Comparison of ENCODE assay signal across 20 cellular contexts in the genomic region with DNA sequence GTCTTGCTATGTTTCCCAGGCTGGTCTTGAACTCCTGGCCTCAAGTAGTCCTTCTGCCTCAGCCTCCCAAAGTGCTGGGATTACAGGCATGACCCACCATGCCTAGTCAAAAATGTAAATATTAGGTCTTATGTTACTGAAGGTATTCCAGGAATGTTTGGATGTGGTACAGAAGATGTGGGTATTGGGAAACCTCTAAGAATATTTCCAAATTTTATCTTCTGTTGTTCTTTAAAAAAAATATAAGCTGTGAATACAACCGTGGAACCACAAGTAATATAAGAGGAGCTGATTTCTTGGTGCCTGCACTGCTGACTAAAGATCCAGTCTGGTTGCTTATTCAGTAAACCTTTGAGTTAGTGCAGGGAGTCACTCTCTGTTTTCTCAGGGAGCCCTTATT.
"Had no signal": no experiment of that assay in that cellular context is flagged by ENCODE, and none has a peak within 500 bp of the region (broad histone marks: within the 10 kb centered on the region; RNA-seq: fewer than 3 reads in every experiment).

No MANE protein-coding gene starts in this region.

- H3K27me3 ChIP-seq: heart right ventricle, right lobe of liver had no signal

- ATAC-seq: activated CD4-positive, CD25-positive, alpha-beta regulatory T cell treated with anti-CD3 and anti-CD28 coated beads, Interleukin-2, amount 50 U/mL, for 24 hours; activated CD8-positive, alpha-beta memory T cell treated with anti-CD3 and anti-CD28 coated beads, Interleukin-2, amount 10 ng/mL, durations not matched to agents 7 days and 5 days; activated T-cell treated with anti-CD3 and anti-CD28 coated beads, Interleukin-2, amount 50 U/mL, for 4 hours; heart right ventricle; right lobe of liver; stimulated activated naive B cell treated with anti-CD40 and anti-IgM and Interleukin-4, amounts not matched to agents 10 μg/mL and 1 μg/mL and 100 μg/mL, for 72 hours had no signal

- H3K27ac ChIP-seq: coronary artery, prostate gland, right lobe of liver had no signal

- DNase-seq: activated CD8-positive, alpha-beta memory T cell treated with anti-CD3 and anti-CD28 coated beads, Interleukin-2, amount 10 ng/mL, durations not matched to agents 7 days and 5 days; activated gamma-delta T cell treated with Interleukin-2 at 50 U/mL for 16 hours; activated naive CD8-positive, alpha-beta T cell treated with anti-CD3 and anti-CD28 coated beads for 36 hours; activated T-cell treated with anti-CD3 and anti-CD28 coated beads, Interleukin-2, amount 50 U/mL, for 4 hours; anterior cingulate cortex; caudate nucleus; effector memory CD4-positive, alpha-beta T cell; heart right ventricle; mesendoderm; occipital lobe; right lobe of liver; stimulated activated CD4-positive, alpha-beta T cell treated with anti-CD3 and anti-CD28 coated beads, Interleukin-2, amount 100 ng/mL, for 24 hours; stimulated activated naive B cell treated with anti-CD40 and anti-IgM and Interleukin-4, amounts not matched to agents 10 μg/mL and 1 μg/mL and 100 μg/mL, for 72 hours; substantia nigra; SW 1271 had no signal

- H3K9me3 ChIP-seq: heart right ventricle, prostate gland, right lobe of liver had no signal

- H3K36me3 ChIP-seq: heart right ventricle, prostate gland, right lobe of liver had no signal

- H3K27ac Mint-ChIP-seq: activated CD8-positive, alpha-beta memory T cell treated with anti-CD3 and anti-CD28 coated beads, Interleukin-2, amount 10 ng/mL, durations not matched to agents 7 days and 5 days; activated naive CD8-positive, alpha-beta T cell treated with anti-CD3 and anti-CD28 coated beads for 36 hours; nephron; stimulated activated naive B cell treated with anti-CD40 and anti-IgM and Interleukin-4, amounts not matched to agents 10 μg/mL and 1 μg/mL and 100 μg/mL, for 72 hours; T-helper 2 cell treated with Interferon-gamma antibody and Interleukin-4, amounts not matched to agents 5 μg/mL and 100 μg/mL, for 36 hours had no signal

- H3K4me3 ChIP-seq: coronary artery, heart right ventricle, prostate gland, right lobe of liver had no signal

- H3K4me1 Mint-ChIP-seq: activated CD8-positive, alpha-beta memory T cell treated with anti-CD3 and anti-CD28 coated beads, Interleukin-2, amount 10 ng/mL, durations not matched to agents 7 days and 5 days; activated naive CD8-positive, alpha-beta T cell treated with anti-CD3 and anti-CD28 coated beads for 36 hours had no signal

- H3K4me1 ChIP-seq: prostate gland had no signal

- H3K9me3 Mint-ChIP-seq: activated naive CD8-positive, alpha-beta T cell treated with anti-CD3 and anti-CD28 coated beads for 36 hours; activated T-cell treated with anti-CD3 and anti-CD28 coated beads, Interleukin-2, amount 50 U/mL, for 4 hours; nephron; stimulated activated naive B cell treated with anti-CD40 and anti-IgM and Interleukin-4, amounts not matched to agents 10 μg/mL and 1 μg/mL and 100 μg/mL, for 72 hours; T-helper 2 cell treated with Interferon-gamma antibody and Interleukin-4, amounts not matched to agents 5 μg/mL and 100 μg/mL, for 36 hours had no signal

- H3K4me3 Mint-ChIP-seq: activated CD8-positive, alpha-beta memory T cell treated with anti-CD3 and anti-CD28 coated beads, Interleukin-2, amount 10 ng/mL, durations not matched to agents 7 days and 5 days; activated naive CD8-positive, alpha-beta T cell treated with anti-CD3 and anti-CD28 coated beads for 36 hours; activated T-cell treated with anti-CD3 and anti-CD28 coated beads, Interleukin-2, amount 50 U/mL, for 4 hours; nephron; stimulated activated naive B cell treated with anti-CD40 and anti-IgM and Interleukin-4, amounts not matched to agents 10 μg/mL and 1 μg/mL and 100 μg/mL, for 72 hours; T-helper 2 cell treated with Interferon-gamma antibody and Interleukin-4, amounts not matched to agents 5 μg/mL and 100 μg/mL, for 36 hours had no signal

- H3K36me3 Mint-ChIP-seq: activated CD8-positive, alpha-beta memory T cell treated with anti-CD3 and anti-CD28 coated beads, Interleukin-2, amount 10 ng/mL, durations not matched to agents 7 days and 5 days; activated naive CD8-positive, alpha-beta T cell treated with anti-CD3 and anti-CD28 coated beads for 36 hours; stimulated activated naive B cell treated with anti-CD40 and anti-IgM and Interleukin-4, amounts not matched to agents 10 μg/mL and 1 μg/mL and 100 μg/mL, for 72 hours had no signal

- H3K27me3 Mint-ChIP-seq: activated CD8-positive, alpha-beta memory T cell treated with anti-CD3 and anti-CD28 coated beads, Interleukin-2, amount 10 ng/mL, durations not matched to agents 7 days and 5 days; activated naive CD8-positive, alpha-beta T cell treated with anti-CD3 and anti-CD28 coated beads for 36 hours; stimulated activated naive B cell treated with anti-CD40 and anti-IgM and Interleukin-4, amounts not matched to agents 10 μg/mL and 1 μg/mL and 100 μg/mL, for 72 hours had no signal
